Comparison of ENCODE assay signal across 1 cellular context in the genomic region with DNA sequence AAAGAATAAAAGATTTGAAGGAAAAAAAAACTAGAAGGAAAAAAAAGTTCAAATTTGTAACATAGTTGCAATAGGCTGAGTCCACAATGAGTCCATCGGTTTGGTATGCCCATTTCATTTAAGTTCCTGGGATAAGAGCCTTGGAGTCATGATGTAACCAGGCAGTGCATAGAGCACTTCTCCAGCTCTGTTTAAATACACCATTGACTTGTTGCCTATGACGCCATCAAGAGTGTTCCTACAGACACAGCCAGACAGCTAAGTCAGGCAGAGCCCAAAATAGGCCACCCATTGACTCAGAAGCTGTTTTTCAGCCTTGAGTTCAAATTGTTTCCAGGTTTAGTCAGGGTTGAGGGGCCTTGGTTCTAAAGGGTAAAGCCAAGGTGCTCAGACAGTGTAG.
TF ChIP-seq lines count a peak whose summit lies in the region.

No MANE protein-coding gene starts in this region.

TF ChIP-seq in IMR-90, 13 proteins besides CTCF, POLR2A, EP300 and RAD21:
- TF ChIP-seq BHLHE40 (IDR thresholded peaks at IDR 0.05; ENCODE audit: low read depth, low read length) (no peak), CEBPB (IDR thresholded peaks at IDR 0.05; ENCODE audit: low read depth, low read length) (peak; percentile 94), CHD1 (IDR thresholded peaks at IDR 0.05; ENCODE audit: low read depth, low read length) (no peak), FOS (IDR thresholded peaks at IDR 0.05; ENCODE audit: low read depth, low read length) (peak; percentile 68; the same call in 1 of the 2 replicates), MAFK (IDR thresholded peaks at IDR 0.05; ENCODE audit: low read depth, low read length) (0 out of 2 replicates have a peak, but pooled peaks have one; percentile 25), NFE2L2 (IDR thresholded peaks at IDR 0.05; ENCODE audit: low read depth, low read length) (no peak)
- TF ChIP-seq, protein P1, sequence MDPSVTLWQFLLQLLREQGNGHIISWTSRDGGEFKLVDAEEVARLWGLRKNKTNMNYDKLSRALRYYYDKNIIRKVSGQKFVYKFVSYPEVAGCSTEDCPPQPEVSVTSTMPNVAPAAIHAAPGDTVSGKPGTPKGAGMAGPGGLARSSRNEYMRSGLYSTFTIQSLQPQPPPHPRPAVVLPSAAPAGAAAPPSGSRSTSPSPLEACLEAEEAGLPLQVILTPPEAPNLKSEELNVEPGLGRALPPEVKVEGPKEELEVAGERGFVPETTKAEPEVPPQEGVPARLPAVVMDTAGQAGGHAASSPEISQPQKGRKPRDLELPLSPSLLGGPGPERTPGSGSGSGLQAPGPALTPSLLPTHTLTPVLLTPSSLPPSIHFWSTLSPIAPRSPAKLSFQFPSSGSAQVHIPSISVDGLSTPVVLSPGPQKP (IDR thresholded peaks at IDR 0.05; ENCODE audit: borderline replicate concordance, low read depth, low read length) = no peak
- TF ChIP-seq, protein P2, sequence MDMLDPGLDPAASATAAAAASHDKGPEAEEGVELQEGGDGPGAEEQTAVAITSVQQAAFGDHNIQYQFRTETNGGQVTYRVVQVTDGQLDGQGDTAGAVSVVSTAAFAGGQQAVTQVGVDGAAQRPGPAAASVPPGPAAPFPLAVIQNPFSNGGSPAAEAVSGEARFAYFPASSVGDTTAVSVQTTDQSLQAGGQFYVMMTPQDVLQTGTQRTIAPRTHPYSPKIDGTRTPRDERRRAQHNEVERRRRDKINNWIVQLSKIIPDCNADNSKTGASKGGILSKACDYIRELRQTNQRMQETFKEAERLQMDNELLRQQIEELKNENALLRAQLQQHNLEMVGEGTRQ (IDR thresholded peaks at IDR 0.05; ENCODE audit: low read depth, low read length) = no peak
